Comparison of ENCODE assay signal across 12 cellular contexts in the genomic region with DNA sequence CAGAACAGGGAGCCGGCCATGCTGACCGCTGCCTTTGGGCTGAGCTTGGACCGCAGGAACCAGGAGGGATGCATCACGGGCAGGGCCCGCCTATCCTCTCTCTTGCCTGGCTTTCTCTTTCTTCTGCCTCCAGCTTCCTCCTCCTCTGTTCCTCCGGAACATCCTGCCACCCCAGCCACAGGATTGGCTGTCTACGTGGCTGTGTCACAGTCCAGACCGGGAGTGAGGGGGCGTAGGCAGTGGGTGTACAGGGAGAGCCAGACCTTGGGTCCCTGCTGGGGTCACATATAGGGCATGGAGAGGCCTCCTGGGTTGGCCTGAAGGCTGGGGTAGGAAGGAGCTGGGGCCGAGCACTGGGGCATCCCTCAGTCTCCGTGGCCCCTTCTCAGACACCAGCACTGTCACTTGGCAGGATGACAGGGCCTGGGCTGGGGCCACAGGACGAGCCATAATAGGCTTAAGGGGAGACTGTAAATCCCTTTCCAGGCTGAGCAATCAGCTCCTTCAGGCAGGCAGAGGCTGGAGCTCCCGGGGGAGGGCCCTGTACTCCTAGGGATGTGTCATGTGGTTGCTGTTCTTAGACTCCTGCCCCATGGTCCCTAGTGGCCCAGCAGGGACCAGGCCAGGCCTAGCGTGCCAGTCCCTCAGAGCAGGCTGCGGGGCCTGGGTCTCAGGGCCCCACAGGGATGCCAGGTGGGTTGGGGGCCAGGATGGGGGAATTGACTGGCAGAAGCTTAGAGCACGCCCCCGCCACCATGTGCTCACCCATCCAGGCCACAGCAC. TPM values are rescaled to one million over a fixed set of nuclear protein-coding genes. Genes with fewer than 3 reads are reported as not detected.
DNase-seq lines count a peak whose midpoint lies in the region; ATAC-seq, FAIRE-seq and TF ChIP-seq lines count a peak whose summit lies in the region.
"Had no signal": no experiment of that assay in that cellular context is flagged by ENCODE, and none has a peak within 500 bp of the region (broad histone marks: within the 10 kb centered on the region; RNA-seq: fewer than 3 reads in every experiment).

No MANE protein-coding gene starts in this region.

- no peak for TF ChIP-seq EP300 in SK-N-SH (IDR thresholded peaks at IDR 0.05; ENCODE audit: borderline replicate concordance in 1 of 2, low read depth in 1 of 2, low read length in 1 of 2)

- H3K27ac ChIP-seq in SK-N-SH (ENCODE audit: low read depth in 2 of 2, low read length in 1 of 2): peak overlapping the region in 1 of 2 experiments; percentile 58; a peak in 1 of 4 replicates
- H3K27ac ChIP-seq in iPS-20b (ENCODE audit: low read length): no peak overlapping the region
- H3K27ac ChIP-seq: neutrophil, VCaP had no signal

- no peaks in the 10 kb centered on the region for H4K20me1 ChIP-seq in SK-N-SH (ENCODE audit: insufficient read depth)

- H3K9me3 ChIP-seq in SK-N-SH (no peaks in the 10 kb centered on the region), iPS-20b (ENCODE audit: insufficient read depth, low read depth, low read length) (no peaks in the 10 kb centered on the region)
- H3K9me3 ChIP-seq: neutrophil had no signal

- CTCF ChIA-PET in SK-N-SH (lab: Yijun Ruan, JAX): interaction anchor here (0.8 to 9.5 kb wide), 8 partner anchors 10 to 214 kb away, joined by 3 to 99 read pairs (median 5); a partner anchor contains a TSS

- H3K27me3 ChIP-seq in SK-N-SH (ENCODE audit: insufficient read depth): no peaks in the 10 kb centered on the region
- no peaks in the 10 kb centered on the region for H3K27me3 ChIP-seq in iPS-20b (ENCODE audit: insufficient read depth, low read length)

- no peak for TF ChIP-seq RAD21 in SK-N-SH (IDR thresholded peaks at IDR 0.05; ENCODE audit: low read length)

- no peak overlapping the region for H3K4me2 ChIP-seq in SK-N-SH

- ATAC-seq in SK-N-SH treated with all-trans-retinoic acid at 6 μM for 48 hours: peak; percentile 5; the same call in 1 of the 3 replicates
- no peak for ATAC-seq in HG02884 (IDR thresholded peaks at IDR 0.05; ENCODE audit: unreplicated experiment)

- H3K36me3 ChIP-seq in SK-N-SH (replicated peaks in 1 of 2; ENCODE audit: control insufficient read depth in 1 of 2, insufficient read depth in 2 of 2, low read length in 1 of 2) (no peaks in the 10 kb centered on the region), iPS-20b (ENCODE audit: insufficient read depth, low read depth, low read length) (no peaks in the 10 kb centered on the region)
- H3K36me3 ChIP-seq: neutrophil had no signal

- H3K79me2 ChIP-seq in SK-N-SH (ENCODE audit: insufficient read depth): no peaks in the 10 kb centered on the region

- no peak for TF ChIP-seq CTCF in SK-N-SH (IDR thresholded peaks at IDR 0.05)

- 76% methylated on average over 14 of the region's 17 CpGs for WGBS in SK-N-SH (ENCODE audit: low lambda C conversion rate)

- H3K9me2 ChIP-seq in SK-N-SH: no peaks in the 10 kb centered on the region

- DNase-seq in SK-N-SH (no peak), amniotic epithelial cell (ENCODE audit: low read depth) (peak; percentile 53), urothelium cell line (ENCODE audit: low spot score) (peak; percentile 55), glomerular visceral epithelial cell (ENCODE audit: extremely low spot score) (no peak), G401 (ENCODE audit: low spot score) (no peak)
- DNase-seq: activated naive CD4-positive, alpha-beta T cell treated with anti-CD3 and anti-CD28 coated beads, Interleukin-2, amount 50 U/mL, for 16 hours had no signal

- H3F3A ChIP-seq in SK-N-SH (replicated peaks; ENCODE audit: insufficient read depth): peaks cover 5% of the 10 kb centered on the region

- no peak overlapping the region for H3K4me3 ChIP-seq in SK-N-SH (ENCODE audit: low read depth in 2 of 2, low read length in 1 of 2)
- no peak overlapping the region for H3K4me3 ChIP-seq in iPS-20b (ENCODE audit: low read length)
- H3K4me3 ChIP-seq: GM12878 had no signal

- H3K4me1 ChIP-seq in SK-N-SH (ENCODE audit: control insufficient read depth in 1 of 2, insufficient read depth in 2 of 2, low read depth in 1 of 2, low read length in 1 of 2) (peaks cover 11 to 61% of the 10 kb centered on the region in 2 experiments; a peak in 2 of 4 replicates), iPS-20b (ENCODE audit: insufficient read depth, low read length) (peaks cover 15% of the 10 kb centered on the region; the same call in 1 of the 2 replicates)

- in situ Hi-C loops in G401 (cut with HindIII; ENCODE audit: low sequenced_read_pairs): loop anchor here (10.0 kb wide), 1 partner anchor 63 kb away; no protein-coding TSS in a partner anchor

- POLR2A ChIA-PET in SK-N-SH (lab: Yijun Ruan, JAX): interaction anchor here (1.6 kb wide), 2 partner anchors 24 to 26 kb away, joined by 3 to 4 read pairs; a partner anchor contains a TSS

- no peak overlapping the region for H2AFZ ChIP-seq in SK-N-SH (ENCODE audit: low read depth)

- H3K9ac ChIP-seq in SK-N-SH (no peak overlapping the region), iPS-20b (ENCODE audit: low read depth, low read length) (peak overlapping the region; percentile 5; the same call in 1 of the 2 replicates)

- FAIRE-seq in urothelium cell line (lab: Jason Lieb, UNC): no peak
- FAIRE-seq: GM12878 had no signal

TF ChIP-seq in SK-N-SH treated with all-trans-retinoic acid at 6 μM for 48 hours, 23 proteins besides CTCF, POLR2A, EP300 and RAD21 (continues in another document):
- TF ChIP-seq, protein P1, sequence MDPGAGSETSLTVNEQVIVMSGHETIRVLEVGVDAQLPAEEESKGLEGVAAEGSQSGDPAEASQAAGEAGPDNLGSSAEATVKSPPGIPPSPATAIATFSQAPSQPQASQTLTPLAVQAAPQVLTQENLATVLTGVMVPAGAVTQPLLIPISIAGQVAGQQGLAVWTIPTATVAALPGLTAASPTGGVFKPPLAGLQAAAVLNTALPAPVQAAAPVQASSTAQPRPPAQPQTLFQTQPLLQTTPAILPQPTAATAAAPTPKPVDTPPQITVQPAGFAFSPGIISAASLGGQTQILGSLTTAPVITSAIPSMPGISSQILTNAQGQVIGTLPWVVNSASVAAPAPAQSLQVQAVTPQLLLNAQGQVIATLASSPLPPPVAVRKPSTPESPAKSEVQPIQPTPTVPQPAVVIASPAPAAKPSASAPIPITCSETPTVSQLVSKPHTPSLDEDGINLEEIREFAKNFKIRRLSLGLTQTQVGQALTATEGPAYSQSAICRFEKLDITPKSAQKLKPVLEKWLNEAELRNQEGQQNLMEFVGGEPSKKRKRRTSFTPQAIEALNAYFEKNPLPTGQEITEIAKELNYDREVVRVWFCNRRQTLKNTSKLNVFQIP (CRISPR knock-in tag; IDR thresholded peaks at IDR 0.05; ENCODE audit: borderline replicate concordance, low read depth): no peak
- TF ChIP-seq ZNF70 (CRISPR knock-in tag; IDR thresholded peaks at IDR 0.05) (no peak), TOX (CRISPR knock-in tag; IDR thresholded peaks at IDR 0.05; ENCODE audit: borderline replicate concordance) (no peak), ZC3H10 (CRISPR knock-in tag; IDR thresholded peaks at IDR 0.05) (no peak), ZNF8 (CRISPR knock-in tag; IDR thresholded peaks at IDR 0.05) (no peak), CSDC2 (CRISPR knock-in tag; IDR thresholded peaks at IDR 0.05) (no peak)
- TF ChIP-seq, protein P2, sequence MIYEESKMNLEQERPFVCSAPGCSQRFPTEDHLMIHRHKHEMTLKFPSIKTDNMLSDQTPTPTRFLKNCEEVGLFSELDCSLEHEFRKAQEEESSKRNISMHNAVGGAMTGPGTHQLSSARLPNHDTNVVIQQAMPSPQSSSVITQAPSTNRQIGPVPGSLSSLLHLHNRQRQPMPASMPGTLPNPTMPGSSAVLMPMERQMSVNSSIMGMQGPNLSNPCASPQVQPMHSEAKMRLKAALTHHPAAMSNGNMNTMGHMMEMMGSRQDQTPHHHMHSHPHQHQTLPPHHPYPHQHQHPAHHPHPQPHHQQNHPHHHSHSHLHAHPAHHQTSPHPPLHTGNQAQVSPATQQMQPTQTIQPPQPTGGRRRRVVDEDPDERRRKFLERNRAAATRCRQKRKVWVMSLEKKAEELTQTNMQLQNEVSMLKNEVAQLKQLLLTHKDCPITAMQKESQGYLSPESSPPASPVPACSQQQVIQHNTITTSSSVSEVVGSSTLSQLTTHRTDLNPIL (CRISPR knock-in tag; IDR thresholded peaks at IDR 0.05; ENCODE audit: low read depth): no peak

TF ChIP-seq in SK-N-SH, 30 proteins besides CTCF, POLR2A, EP300 and RAD21:
- TF ChIP-seq ELF1 (IDR thresholded peaks at IDR 0.05) (no peak), MXI1 (IDR thresholded peaks at IDR 0.05; ENCODE audit: low read depth, low read length) (no peak), CHD2 (IDR thresholded peaks at IDR 0.05; ENCODE audit: low read length, partially characterized antibody) (no peak)
- TF ChIP-seq, protein P3, sequence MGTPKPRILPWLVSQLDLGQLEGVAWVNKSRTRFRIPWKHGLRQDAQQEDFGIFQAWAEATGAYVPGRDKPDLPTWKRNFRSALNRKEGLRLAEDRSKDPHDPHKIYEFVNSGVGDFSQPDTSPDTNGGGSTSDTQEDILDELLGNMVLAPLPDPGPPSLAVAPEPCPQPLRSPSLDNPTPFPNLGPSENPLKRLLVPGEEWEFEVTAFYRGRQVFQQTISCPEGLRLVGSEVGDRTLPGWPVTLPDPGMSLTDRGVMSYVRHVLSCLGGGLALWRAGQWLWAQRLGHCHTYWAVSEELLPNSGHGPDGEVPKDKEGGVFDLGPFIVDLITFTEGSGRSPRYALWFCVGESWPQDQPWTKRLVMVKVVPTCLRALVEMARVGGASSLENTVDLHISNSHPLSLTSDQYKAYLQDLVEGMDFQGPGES (IDR thresholded peaks at IDR 0.05; ENCODE audit: low read depth, low read length): no peak
TF ChIP-seq in SK-N-SH: peak in this region for 0.

RNA-seq across cellular contexts. Expression of a gene that starts 25.4 kb away (rescaled TPM):
- 0.29 and 0.56 TPM in 2 replicates for polyA plus RNA-seq in SK-N-SH (2012; rRNA removed)
- 0.27 and 0.59 TPM in 2 replicates for polyA plus RNA-seq in SK-N-SH (2012; cell fraction: cytosol; rRNA removed)
- 0.13 and 0.39 TPM in 2 replicates for polyA plus RNA-seq in SK-N-SH (2012; cell fraction: nucleus; rRNA removed)
- 8.8 and 16.0 TPM in 2 replicates for total RNA-seq in G401 (2014; rRNA removed; shearing (Covaris generic))
- total RNA-seq: GM12878 had no signal

Comparison
In these comparisons a context has a peak if more than half of its experiments do, and no peak if none do; other contexts are left out.
1. DNase-seq: peak in amniotic epithelial cell (single experiment) and urothelium cell line (single experiment); none in SK-N-SH (single experiment), glomerular visceral epithelial cell (single experiment) and G401 (single experiment).